ENCODE assay signal across 2 cellular contexts in the genomic region with DNA sequence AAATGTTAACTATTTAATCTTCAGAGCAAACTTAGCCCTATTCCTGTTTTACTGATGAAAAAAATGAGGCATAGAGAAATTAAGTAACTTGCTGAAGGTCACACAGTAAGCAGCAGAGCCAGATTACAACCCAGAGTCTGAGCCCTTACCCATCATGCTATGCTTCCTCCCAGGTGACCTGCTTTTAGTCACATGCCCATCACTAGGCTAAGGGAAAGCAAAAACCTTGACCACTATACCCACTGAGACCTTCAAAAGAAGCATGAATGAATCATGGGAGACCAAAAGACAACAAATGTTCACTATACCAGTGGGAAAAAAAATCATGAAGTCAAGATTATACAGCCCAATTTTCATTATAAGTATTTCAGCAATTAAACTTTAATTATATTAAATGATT.
TF ChIP-seq lines count a peak whose summit lies in the region.

No MANE protein-coding gene starts in this region.

TF ChIP-seq in Ishikawa, 13 proteins besides CTCF, POLR2A, EP300 and RAD21:
- TF ChIP-seq, protein P1, sequence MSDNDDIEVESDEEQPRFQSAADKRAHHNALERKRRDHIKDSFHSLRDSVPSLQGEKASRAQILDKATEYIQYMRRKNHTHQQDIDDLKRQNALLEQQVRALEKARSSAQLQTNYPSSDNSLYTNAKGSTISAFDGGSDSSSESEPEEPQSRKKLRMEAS (IDR thresholded peaks at IDR 0.05): no peak
- TF ChIP-seq USF1 (IDR thresholded peaks at IDR 0.05) (peak; percentile 63), TAF1 (IDR thresholded peaks at IDR 0.05; ENCODE audit: low read depth) (no peak)

TF ChIP-seq in GM12878, 131 proteins besides CTCF, POLR2A, EP300 and RAD21:
- TF ChIP-seq, protein P2, sequence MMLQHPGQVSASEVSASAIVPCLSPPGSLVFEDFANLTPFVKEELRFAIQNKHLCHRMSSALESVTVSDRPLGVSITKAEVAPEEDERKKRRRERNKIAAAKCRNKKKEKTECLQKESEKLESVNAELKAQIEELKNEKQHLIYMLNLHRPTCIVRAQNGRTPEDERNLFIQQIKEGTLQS (IDR thresholded peaks at IDR 0.05; ENCODE audit: borderline replicate concordance, extremely low read depth, low read depth, low read length): peak; percentile 47; the same call in 1 of the 2 replicates
- TF ChIP-seq USF2 (IDR thresholded peaks at IDR 0.05; ENCODE audit: borderline replicate concordance, low read depth, low read length): peak; percentile 64
- peak; percentile 56; the same call in 1 of the 2 replicates for TF ChIP-seq ZNF687 (IDR thresholded peaks at IDR 0.05)
- no peak for TF ChIP-seq KLF5 (IDR thresholded peaks at IDR 0.05; ENCODE audit: partially characterized antibody)
- TF ChIP-seq RAD51 (IDR thresholded peaks at IDR 0.05): peak; percentile 88
- TF ChIP-seq USF1 (IDR thresholded peaks at IDR 0.05; ENCODE audit: borderline replicate concordance, extremely low read length, insufficient read depth, low read depth, low read length): peak; percentile 43
- TF ChIP-seq, protein P3, sequence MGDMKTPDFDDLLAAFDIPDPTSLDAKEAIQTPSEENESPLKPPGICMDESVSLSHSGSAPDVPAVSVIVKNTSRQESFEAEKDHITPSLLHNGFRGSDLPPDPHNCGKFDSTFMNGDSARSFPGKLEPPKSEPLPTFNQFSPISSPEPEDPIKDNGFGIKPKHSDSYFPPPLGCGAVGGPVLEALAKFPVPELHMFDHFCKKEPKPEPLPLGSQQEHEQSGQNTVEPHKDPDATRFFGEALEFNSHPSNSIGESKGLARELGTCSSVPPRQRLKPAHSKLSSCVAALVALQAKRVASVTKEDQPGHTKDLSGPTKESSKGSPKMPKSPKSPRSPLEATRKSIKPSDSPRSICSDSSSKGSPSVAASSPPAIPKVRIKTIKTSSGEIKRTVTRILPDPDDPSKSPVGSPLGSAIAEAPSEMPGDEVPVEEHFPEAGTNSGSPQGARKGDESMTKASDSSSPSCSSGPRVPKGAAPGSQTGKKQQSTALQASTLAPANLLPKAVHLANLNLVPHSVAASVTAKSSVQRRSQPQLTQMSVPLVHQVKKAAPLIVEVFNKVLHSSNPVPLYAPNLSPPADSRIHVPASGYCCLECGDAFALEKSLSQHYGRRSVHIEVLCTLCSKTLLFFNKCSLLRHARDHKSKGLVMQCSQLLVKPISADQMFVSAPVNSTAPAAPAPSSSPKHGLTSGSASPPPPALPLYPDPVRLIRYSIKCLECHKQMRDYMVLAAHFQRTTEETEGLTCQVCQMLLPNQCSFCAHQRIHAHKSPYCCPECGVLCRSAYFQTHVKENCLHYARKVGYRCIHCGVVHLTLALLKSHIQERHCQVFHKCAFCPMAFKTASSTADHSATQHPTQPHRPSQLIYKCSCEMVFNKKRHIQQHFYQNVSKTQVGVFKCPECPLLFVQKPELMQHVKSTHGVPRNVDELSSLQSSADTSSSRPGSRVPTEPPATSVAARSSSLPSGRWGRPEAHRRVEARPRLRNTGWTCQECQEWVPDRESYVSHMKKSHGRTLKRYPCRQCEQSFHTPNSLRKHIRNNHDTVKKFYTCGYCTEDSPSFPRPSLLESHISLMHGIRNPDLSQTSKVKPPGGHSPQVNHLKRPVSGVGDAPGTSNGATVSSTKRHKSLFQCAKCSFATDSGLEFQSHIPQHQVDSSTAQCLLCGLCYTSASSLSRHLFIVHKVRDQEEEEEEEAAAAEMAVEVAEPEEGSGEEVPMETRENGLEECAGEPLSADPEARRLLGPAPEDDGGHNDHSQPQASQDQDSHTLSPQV (IDR thresholded peaks at IDR 0.05): no peak
